18 cellular contexts compared by ENCODE assay signal in the genomic region with DNA sequence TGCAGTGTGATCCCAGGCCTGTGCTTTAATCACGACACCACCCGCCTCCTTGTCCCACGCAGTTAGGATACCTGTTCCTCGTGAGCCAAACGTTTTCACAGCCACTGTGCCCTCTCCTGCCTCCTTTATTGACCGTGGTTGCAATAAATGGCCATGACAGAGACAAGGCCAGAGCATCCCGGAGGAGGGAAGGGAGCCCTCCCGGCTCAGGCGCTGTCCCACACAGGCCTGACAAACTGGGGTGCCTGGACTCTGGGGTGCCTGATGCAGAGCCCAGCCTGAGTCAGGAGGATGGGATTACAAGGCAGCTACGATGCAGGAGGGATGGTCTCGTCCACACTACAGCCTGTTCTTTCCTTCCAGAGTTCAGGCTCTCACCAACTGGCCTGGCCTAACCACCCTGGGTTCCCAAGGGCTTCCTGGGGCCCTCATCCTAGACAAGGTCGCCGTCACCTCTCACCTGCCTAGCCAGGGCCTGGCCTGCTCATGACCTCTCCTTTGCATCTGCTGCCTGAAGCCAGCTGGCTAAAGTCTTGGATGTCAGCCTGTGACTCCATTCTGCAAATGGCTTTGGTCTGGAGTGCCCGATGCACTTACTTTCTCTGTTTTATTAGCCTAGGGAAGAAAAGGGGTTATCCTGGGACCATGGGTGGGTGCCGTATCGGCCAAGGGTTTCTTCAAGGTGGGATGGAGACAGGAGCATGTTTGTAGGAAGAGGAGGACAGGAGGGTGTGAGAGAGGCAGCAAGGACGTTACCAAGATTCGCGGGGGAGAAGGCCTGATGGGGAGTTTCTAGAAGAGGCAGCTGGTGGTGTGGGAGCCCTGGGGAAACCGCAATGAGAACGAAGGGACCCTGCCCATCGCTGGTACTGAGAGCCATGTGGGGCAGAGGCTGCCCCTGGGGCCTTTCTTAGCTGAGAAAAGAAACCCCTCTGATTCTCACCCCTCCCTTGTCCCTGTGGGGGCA.
DNase-seq lines count a peak whose midpoint lies in the region; ATAC-seq, FAIRE-seq and TF ChIP-seq lines count a peak whose summit lies in the region.
"Had no signal": no experiment of that assay in that cellular context is flagged by ENCODE, and none has a peak within 500 bp of the region (broad histone marks: within the 10 kb centered on the region; RNA-seq: fewer than 3 reads in every experiment).

No MANE protein-coding gene starts in this region.

- no peak overlapping the region for H3K4me3 Mint-ChIP-seq in GM23338
- H3K4me3 Mint-ChIP-seq: activated CD4-positive, alpha-beta memory T cell treated with anti-CD3 and anti-CD28 coated beads for 36 hours; activated naive CD8-positive, alpha-beta T cell treated with anti-CD3 and anti-CD28 coated beads, Interleukin-2, amount 10 ng/mL, durations not matched to agents 7 days and 5 days; CD8-positive, alpha-beta T cell had no signal

- no peaks in the 10 kb centered on the region for H3K36me3 Mint-ChIP-seq in GM23338 (ENCODE audit: low read depth)
- H3K36me3 Mint-ChIP-seq: activated CD4-positive, alpha-beta memory T cell treated with anti-CD3 and anti-CD28 coated beads for 36 hours; activated naive CD8-positive, alpha-beta T cell treated with anti-CD3 and anti-CD28 coated beads, Interleukin-2, amount 10 ng/mL, durations not matched to agents 7 days and 5 days; CD8-positive, alpha-beta T cell had no signal

- TF ChIP-seq CTCF in H1 (IDR thresholded peaks at IDR 0.05; ENCODE audit: control extremely low read depth in 1 of 3, insufficient read depth in 1 of 3, low read depth in 1 of 3, low read length in 3 of 3) (no peak), psoas muscle (IDR thresholded peaks at IDR 0.05) (no peak), GM23338 (conservative IDR thresholded peaks at IDR 0.05; ENCODE audit: low read depth in 2 of 2) (no peak)

- no peak overlapping the region for H4K5ac ChIP-seq in H1 (ENCODE audit: insufficient read length, low read depth, low read length)

- no peak overlapping the region for H3K18ac ChIP-seq in H1 (ENCODE audit: extremely low read depth, low read length)

- H3K27me3 Mint-ChIP-seq in GM23338 (ENCODE audit: insufficient read depth, low read depth, poor library complexity) = peaks cover 5% of the 10 kb centered on the region
- H3K27me3 Mint-ChIP-seq: activated CD4-positive, alpha-beta memory T cell treated with anti-CD3 and anti-CD28 coated beads for 36 hours had no signal

- H3K9ac ChIP-seq in H1 (replicated peaks in 1 of 4; ENCODE audit: extremely low read depth in 1 of 4, low read depth in 3 of 4, low read length in 3 of 4) = no peak overlapping the region

- 80% methylated on average over 22 of the region's 22 CpGs; no CpG with 5 or more reads in 1 of the 2 experiments for WGBS in H1 (ENCODE audit: extremely low coverage in 1 of 2, insufficient coverage in 1 of 2, insufficient read length in 1 of 2, insufficient replicate concordance in 2 of 2, low coverage in 1 of 2, low lambda C conversion rate in 2 of 2, missing lambda C conversion rate in 1 of 2), 2 experiments
- 55 to 70% (median 64%) methylated on average over 22 of the region's 22 CpGs for WGBS in psoas muscle, 3 donors

- TF ChIP-seq RAD21 in H1 (IDR thresholded peaks at IDR 0.05 in 1 of 2, conservative IDR thresholded peaks at IDR 0.05 in 1 of 2; ENCODE audit: low read depth in 2 of 2, low read length in 2 of 2) = no peak

- no peak overlapping the region for H2BK12ac ChIP-seq in H1 (ENCODE audit: low read depth, low read length)

- H4K20me1 ChIP-seq in H1 (replicated peaks in 1 of 2; ENCODE audit: control insufficient read depth in 1 of 2, insufficient read depth in 2 of 2, low read length in 2 of 2) = no peaks in the 10 kb centered on the region
- H4K20me1 ChIP-seq in GM23338 (replicated peaks; ENCODE audit: insufficient read depth) = no peaks in the 10 kb centered on the region

- H3K4me2 ChIP-seq in H1 (ENCODE audit: insufficient read depth in 1 of 2, low read depth in 2 of 2, low read length in 2 of 2) (no peak overlapping the region), GM23338 (no peak overlapping the region)

- H3K9me3 Mint-ChIP-seq in GM23338 = peaks cover 10% of the 10 kb centered on the region
- H3K9me3 Mint-ChIP-seq: activated CD4-positive, alpha-beta memory T cell treated with anti-CD3 and anti-CD28 coated beads for 36 hours; activated naive CD8-positive, alpha-beta T cell treated with anti-CD3 and anti-CD28 coated beads, Interleukin-2, amount 10 ng/mL, durations not matched to agents 7 days and 5 days; CD8-positive, alpha-beta T cell had no signal

- no peak overlapping the region for H3K27ac Mint-ChIP-seq in GM23338
- H3K27ac Mint-ChIP-seq: activated CD4-positive, alpha-beta memory T cell treated with anti-CD3 and anti-CD28 coated beads for 36 hours; activated naive CD8-positive, alpha-beta T cell treated with anti-CD3 and anti-CD28 coated beads, Interleukin-2, amount 10 ng/mL, durations not matched to agents 7 days and 5 days; CD8-positive, alpha-beta T cell had no signal

- no peak overlapping the region for H3K23ac ChIP-seq in H1 (ENCODE audit: insufficient read length)

- H4K8ac ChIP-seq in H1 (ENCODE audit: extremely low read depth, insufficient read depth, low read length) = no peak overlapping the region; the same call in 1 of the 2 replicates

- no peak for TF ChIP-seq EP300 in H1 (IDR thresholded peaks at IDR 0.05; ENCODE audit: borderline replicate concordance in 1 of 2, low read depth in 2 of 2, low read length in 2 of 2)

- peaks cover 12% of the 10 kb centered on the region for H3K4me1 Mint-ChIP-seq in GM23338
- H3K4me1 Mint-ChIP-seq: activated naive CD8-positive, alpha-beta T cell treated with anti-CD3 and anti-CD28 coated beads, Interleukin-2, amount 10 ng/mL, durations not matched to agents 7 days and 5 days had no signal

- intact Hi-C loops in psoas muscle (cut with DNase I) = loop anchor here in 1 of 2 donors (10.0 kb wide), 1 partner anchor 179 kb away; no protein-coding TSS in a partner anchor

- DNase-seq in activated CD8-positive, alpha-beta memory T cell treated with anti-CD3 and anti-CD28 coated beads for 24 hours = peak; percentile 40
- no peak for DNase-seq in activated CD8-positive, alpha-beta memory T cell treated with anti-CD3 and anti-CD28 coated beads, Interleukin-2, amount 50 U/mL, for 4 hours
- peak; percentile 77 for DNase-seq in NCI-H510A treated with DMSO at 0.1 percent for 48 hours (lab: John Stamatoyannopoulos, UW)
- DNase-seq in H1 (ENCODE audit: low read depth in 1 of 2, low spot score in 2 of 2) = peak in 1 of 2 experiments; percentile 38
- no peak for DNase-seq in substantia nigra (lab: John Stamatoyannopoulos, UW)
- DNase-seq in psoas muscle = no peak
- no peak for DNase-seq in HPDE6-E6E7 (ENCODE audit: extremely low spot score)
- no peak for DNase-seq in GM23338 (ENCODE audit: low spot score)
- DNase-seq: activated CD4-positive, alpha-beta memory T cell treated with anti-CD3 and anti-CD28 coated beads for 36 hours; activated naive CD8-positive, alpha-beta T cell treated with anti-CD3 and anti-CD28 coated beads, Interleukin-2, amount 10 ng/mL, durations not matched to agents 7 days and 5 days; brain microvascular endothelial cell; KBM-7; NCI-H2171; NK-92 treated with Interleukin-12 subunit alpha and Interleukin-12 subunit beta, amount 100 ng/mL, for 24 hours; ovary had no signal

- H3K14ac ChIP-seq in H1 (ENCODE audit: insufficient read length) = no peak overlapping the region

- H2AFZ ChIP-seq in H1 (ENCODE audit: low read length) (no peak overlapping the region), GM23338 (no peak overlapping the region)

- H3K27me3 ChIP-seq in H1 (replicated peaks in 1 of 4; ENCODE audit: control insufficient read depth in 3 of 4, extremely low read depth in 1 of 4, insufficient read depth in 3 of 4, low read length in 3 of 4) = peaks cover 0 to 2% (median 0%) of the 10 kb centered on the region in 4 experiments; a peak in 2 of 7 replicates
- peaks cover 0 to 11% (median 0%) of the 10 kb centered on the region in 3 donors for H3K27me3 ChIP-seq in psoas muscle (ENCODE audit: insufficient read depth in 3 of 3, low read length in 2 of 3)
- no peaks in the 10 kb centered on the region for H3K27me3 ChIP-seq in GM23338 (ENCODE audit: insufficient read depth)
- H3K27me3 ChIP-seq: brain microvascular endothelial cell, ovary had no signal

- FAIRE-seq in H1 (lab: Jason Lieb, UNC) = no peak
- FAIRE-seq: GM19239 had no signal

- H3K4ac ChIP-seq in H1 (replicated peaks; ENCODE audit: insufficient read length, low read depth, low read length) = no peak overlapping the region

- H3K27ac ChIP-seq in H1 (ENCODE audit: low read depth, low read length) (no peak overlapping the region), substantia nigra (ENCODE audit: low read depth, low read length, poor library complexity, severe bottlenecking) (peak overlapping the region; percentile 66), psoas muscle (no peak overlapping the region), GM23338 (ENCODE audit: low read depth) (no peak overlapping the region)
- H3K27ac ChIP-seq: brain microvascular endothelial cell, ovary had no signal

- H2BK15ac ChIP-seq in H1 (ENCODE audit: low read length) = no peak overlapping the region

- ATAC-seq in psoas muscle = no peak
- no peak for ATAC-seq in GM23338
- ATAC-seq: CD8-positive, alpha-beta T cell had no signal

- H3K79me1 ChIP-seq in H1 (ENCODE audit: low read depth, low read length) = no peaks in the 10 kb centered on the region

- no peak overlapping the region for H4K91ac ChIP-seq in H1 (replicated peaks; ENCODE audit: insufficient read length, low read length)

- 0 out of 2 replicates have a peak overlapping the region, but pooled peaks have one; percentile 72 for H2BK20ac ChIP-seq in H1 (ENCODE audit: low read length)

- CTCF ChIA-PET in H1 (lab: Charles Lee; ENCODE audit: partially characterized antibody) = interaction anchor here (1.0 to 4.1 kb wide), 3 partner anchors 15 to 33 kb away, joined by 3 to 16 read pairs (median 4); no protein-coding TSS in a partner anchor

- POLR2A ChIA-PET in H1 (lab: Charles Lee; ENCODE audit: partially characterized antibody) = interaction anchor here (0.9 to 1.2 kb wide), 2 partner anchors 10 to 234 kb away, joined by 3 read pairs; a partner anchor contains a TSS

- H3K4me1 ChIP-seq in H1 (replicated peaks in 1 of 4; ENCODE audit: control insufficient read depth in 3 of 4, insufficient read depth in 4 of 4, low read length in 3 of 4) = peaks cover 0 to 6% (median 2%) of the 10 kb centered on the region in 4 experiments; a peak in 6 of 7 replicates
- H3K4me1 ChIP-seq in psoas muscle = no peaks in the 10 kb centered on the region
- H3K4me1 ChIP-seq in GM23338 (ENCODE audit: insufficient read depth) = peaks cover 6% of the 10 kb centered on the region; the same call in 1 of the 2 replicates

- H3K9me3 ChIP-seq in H1 (ENCODE audit: insufficient read depth in 2 of 2, low read depth in 1 of 2, low read length in 1 of 2) = no peaks in the 10 kb centered on the region
- no peaks in the 10 kb centered on the region for H3K9me3 ChIP-seq in psoas muscle
- H3K9me3 ChIP-seq: HAP-1, ovary had no signal

- H2BK120ac ChIP-seq in H1 (replicated peaks; ENCODE audit: low read depth, low read length) = no peak overlapping the region

- no peaks in the 10 kb centered on the region for H3K36me3 ChIP-seq in H1 (ENCODE audit: control insufficient read depth in 2 of 4, insufficient read depth in 4 of 4, low read length in 3 of 4)
- no peaks in the 10 kb centered on the region for H3K36me3 ChIP-seq in psoas muscle (ENCODE audit: insufficient read depth in 1 of 2, low read depth in 1 of 2)
- H3K36me3 ChIP-seq in GM23338 (ENCODE audit: insufficient read depth) = no peaks in the 10 kb centered on the region
- H3K36me3 ChIP-seq: brain microvascular endothelial cell, HAP-1, ovary had no signal

- TF ChIP-seq POLR2A in H1 (IDR thresholded peaks at IDR 0.05; ENCODE audit: control extremely low read depth in 1 of 2, low read depth in 2 of 2, low read length in 2 of 2) = no peak

- no peak overlapping the region for H3K56ac ChIP-seq in H1 (replicated peaks; ENCODE audit: insufficient read length, low read depth, low read length)

- peak overlapping the region; percentile 56 for H2BK5ac ChIP-seq in H1 (ENCODE audit: low read depth, low read length)

- no peaks in the 10 kb centered on the region for H3K23me2 ChIP-seq in H1 (ENCODE audit: low read depth, low read length)

- H2AK5ac ChIP-seq in H1 (ENCODE audit: low read depth, low read length) = no peak overlapping the region

- no peaks in the 10 kb centered on the region for H3K9me2 ChIP-seq in GM23338 (ENCODE audit: insufficient read depth)

- H3K79me2 ChIP-seq in H1 (ENCODE audit: control insufficient read depth in 1 of 2, insufficient read depth in 2 of 2, low read length in 2 of 2) = no peaks in the 10 kb centered on the region
- H3K79me2 ChIP-seq in GM23338 (replicated peaks; ENCODE audit: insufficient read depth) = no peaks in the 10 kb centered on the region

- no peaks in the 10 kb centered on the region for H3F3A ChIP-seq in GM23338 (replicated peaks; ENCODE audit: low read depth)

- H3K4me3 ChIP-seq in H1 (ENCODE audit: extremely low read depth in 1 of 4, insufficient read depth in 2 of 4, low read depth in 3 of 4, low read length in 4 of 4) (no peak overlapping the region), psoas muscle (no peak overlapping the region), GM23338 (no peak overlapping the region)
- H3K4me3 ChIP-seq: HAP-1, ovary had no signal

Comparison
In these comparisons a context has a peak if more than half of its experiments do, and no peak if none do; other contexts are left out.
1. DNase-seq: peak in activated CD8-positive, alpha-beta memory T cell treated with anti-CD3 and anti-CD28 coated beads for 24 hours (single experiment) and NCI-H510A treated with DMSO at 0.1 percent for 48 hours (single experiment); none in activated CD8-positive, alpha-beta memory T cell treated with anti-CD3 and anti-CD28 coated beads, Interleukin-2, amount 50 U/mL, for 4 hours (single experiment), substantia nigra (0 of 49), psoas muscle (0 of 2), HPDE6-E6E7 (single experiment) and GM23338 (single experiment).